In the genomic region with DNA sequence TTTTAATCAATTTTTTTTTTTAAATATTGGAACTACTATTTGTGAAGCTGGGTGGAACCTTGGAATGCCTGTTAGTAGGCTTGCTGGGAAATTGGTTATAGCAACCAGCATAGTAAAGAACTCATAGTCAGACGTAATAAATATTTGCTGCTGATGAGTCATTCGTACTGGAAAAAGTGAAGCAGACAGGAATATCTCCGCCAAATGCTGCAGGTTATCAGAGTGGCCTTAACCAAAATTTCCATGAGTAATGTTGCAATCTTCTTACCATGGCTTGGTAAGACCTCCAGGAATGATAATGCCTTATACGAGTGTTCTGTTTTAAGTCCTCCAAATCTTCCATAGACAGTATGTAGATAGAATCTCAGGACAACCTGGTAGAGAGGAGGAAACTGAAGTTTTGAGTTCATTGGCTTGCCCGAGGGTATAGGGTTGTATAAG, we compare ENCODE assay signal across 2 cellular contexts.
TF ChIP-seq lines count a peak whose summit lies in the region.

No MANE protein-coding gene starts in this region.

TF ChIP-seq in K562, 482 proteins besides CTCF, POLR2A, EP300 and RAD21 (continued from another document and continues in another):
- TF ChIP-seq, protein P1, sequence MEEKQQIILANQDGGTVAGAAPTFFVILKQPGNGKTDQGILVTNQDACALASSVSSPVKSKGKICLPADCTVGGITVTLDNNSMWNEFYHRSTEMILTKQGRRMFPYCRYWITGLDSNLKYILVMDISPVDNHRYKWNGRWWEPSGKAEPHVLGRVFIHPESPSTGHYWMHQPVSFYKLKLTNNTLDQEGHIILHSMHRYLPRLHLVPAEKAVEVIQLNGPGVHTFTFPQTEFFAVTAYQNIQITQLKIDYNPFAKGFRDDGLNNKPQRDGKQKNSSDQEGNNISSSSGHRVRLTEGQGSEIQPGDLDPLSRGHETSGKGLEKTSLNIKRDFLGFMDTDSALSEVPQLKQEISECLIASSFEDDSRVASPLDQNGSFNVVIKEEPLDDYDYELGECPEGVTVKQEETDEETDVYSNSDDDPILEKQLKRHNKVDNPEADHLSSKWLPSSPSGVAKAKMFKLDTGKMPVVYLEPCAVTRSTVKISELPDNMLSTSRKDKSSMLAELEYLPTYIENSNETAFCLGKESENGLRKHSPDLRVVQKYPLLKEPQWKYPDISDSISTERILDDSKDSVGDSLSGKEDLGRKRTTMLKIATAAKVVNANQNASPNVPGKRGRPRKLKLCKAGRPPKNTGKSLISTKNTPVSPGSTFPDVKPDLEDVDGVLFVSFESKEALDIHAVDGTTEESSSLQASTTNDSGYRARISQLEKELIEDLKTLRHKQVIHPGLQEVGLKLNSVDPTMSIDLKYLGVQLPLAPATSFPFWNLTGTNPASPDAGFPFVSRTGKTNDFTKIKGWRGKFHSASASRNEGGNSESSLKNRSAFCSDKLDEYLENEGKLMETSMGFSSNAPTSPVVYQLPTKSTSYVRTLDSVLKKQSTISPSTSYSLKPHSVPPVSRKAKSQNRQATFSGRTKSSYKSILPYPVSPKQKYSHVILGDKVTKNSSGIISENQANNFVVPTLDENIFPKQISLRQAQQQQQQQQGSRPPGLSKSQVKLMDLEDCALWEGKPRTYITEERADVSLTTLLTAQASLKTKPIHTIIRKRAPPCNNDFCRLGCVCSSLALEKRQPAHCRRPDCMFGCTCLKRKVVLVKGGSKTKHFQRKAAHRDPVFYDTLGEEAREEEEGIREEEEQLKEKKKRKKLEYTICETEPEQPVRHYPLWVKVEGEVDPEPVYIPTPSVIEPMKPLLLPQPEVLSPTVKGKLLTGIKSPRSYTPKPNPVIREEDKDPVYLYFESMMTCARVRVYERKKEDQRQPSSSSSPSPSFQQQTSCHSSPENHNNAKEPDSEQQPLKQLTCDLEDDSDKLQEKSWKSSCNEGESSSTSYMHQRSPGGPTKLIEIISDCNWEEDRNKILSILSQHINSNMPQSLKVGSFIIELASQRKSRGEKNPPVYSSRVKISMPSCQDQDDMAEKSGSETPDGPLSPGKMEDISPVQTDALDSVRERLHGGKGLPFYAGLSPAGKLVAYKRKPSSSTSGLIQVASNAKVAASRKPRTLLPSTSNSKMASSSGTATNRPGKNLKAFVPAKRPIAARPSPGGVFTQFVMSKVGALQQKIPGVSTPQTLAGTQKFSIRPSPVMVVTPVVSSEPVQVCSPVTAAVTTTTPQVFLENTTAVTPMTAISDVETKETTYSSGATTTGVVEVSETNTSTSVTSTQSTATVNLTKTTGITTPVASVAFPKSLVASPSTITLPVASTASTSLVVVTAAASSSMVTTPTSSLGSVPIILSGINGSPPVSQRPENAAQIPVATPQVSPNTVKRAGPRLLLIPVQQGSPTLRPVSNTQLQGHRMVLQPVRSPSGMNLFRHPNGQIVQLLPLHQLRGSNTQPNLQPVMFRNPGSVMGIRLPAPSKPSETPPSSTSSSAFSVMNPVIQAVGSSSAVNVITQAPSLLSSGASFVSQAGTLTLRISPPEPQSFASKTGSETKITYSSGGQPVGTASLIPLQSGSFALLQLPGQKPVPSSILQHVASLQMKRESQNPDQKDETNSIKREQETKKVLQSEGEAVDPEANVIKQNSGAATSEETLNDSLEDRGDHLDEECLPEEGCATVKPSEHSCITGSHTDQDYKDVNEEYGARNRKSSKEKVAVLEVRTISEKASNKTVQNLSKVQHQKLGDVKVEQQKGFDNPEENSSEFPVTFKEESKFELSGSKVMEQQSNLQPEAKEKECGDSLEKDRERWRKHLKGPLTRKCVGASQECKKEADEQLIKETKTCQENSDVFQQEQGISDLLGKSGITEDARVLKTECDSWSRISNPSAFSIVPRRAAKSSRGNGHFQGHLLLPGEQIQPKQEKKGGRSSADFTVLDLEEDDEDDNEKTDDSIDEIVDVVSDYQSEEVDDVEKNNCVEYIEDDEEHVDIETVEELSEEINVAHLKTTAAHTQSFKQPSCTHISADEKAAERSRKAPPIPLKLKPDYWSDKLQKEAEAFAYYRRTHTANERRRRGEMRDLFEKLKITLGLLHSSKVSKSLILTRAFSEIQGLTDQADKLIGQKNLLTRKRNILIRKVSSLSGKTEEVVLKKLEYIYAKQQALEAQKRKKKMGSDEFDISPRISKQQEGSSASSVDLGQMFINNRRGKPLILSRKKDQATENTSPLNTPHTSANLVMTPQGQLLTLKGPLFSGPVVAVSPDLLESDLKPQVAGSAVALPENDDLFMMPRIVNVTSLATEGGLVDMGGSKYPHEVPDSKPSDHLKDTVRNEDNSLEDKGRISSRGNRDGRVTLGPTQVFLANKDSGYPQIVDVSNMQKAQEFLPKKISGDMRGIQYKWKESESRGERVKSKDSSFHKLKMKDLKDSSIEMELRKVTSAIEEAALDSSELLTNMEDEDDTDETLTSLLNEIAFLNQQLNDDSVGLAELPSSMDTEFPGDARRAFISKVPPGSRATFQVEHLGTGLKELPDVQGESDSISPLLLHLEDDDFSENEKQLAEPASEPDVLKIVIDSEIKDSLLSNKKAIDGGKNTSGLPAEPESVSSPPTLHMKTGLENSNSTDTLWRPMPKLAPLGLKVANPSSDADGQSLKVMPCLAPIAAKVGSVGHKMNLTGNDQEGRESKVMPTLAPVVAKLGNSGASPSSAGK (IDR thresholded peaks at IDR 0.05) = no peak
- TF ChIP-seq FOXP1 (CRISPR knock-in tag; IDR thresholded peaks at IDR 0.05) (no peak), SRSF3 (IDR thresholded peaks at IDR 0.05; ENCODE audit: insufficient read depth, low read length) (no peak)

TF ChIP-seq in HepG2, 621 proteins besides CTCF, POLR2A, EP300 and RAD21 (continued from another document and continues in another):
- TF ChIP-seq, protein P2, sequence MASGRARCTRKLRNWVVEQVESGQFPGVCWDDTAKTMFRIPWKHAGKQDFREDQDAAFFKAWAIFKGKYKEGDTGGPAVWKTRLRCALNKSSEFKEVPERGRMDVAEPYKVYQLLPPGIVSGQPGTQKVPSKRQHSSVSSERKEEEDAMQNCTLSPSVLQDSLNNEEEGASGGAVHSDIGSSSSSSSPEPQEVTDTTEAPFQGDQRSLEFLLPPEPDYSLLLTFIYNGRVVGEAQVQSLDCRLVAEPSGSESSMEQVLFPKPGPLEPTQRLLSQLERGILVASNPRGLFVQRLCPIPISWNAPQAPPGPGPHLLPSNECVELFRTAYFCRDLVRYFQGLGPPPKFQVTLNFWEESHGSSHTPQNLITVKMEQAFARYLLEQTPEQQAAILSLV (CRISPR knock-in tag; IDR thresholded peaks at IDR 0.05; ENCODE audit: borderline replicate concordance) = no peak
- TF ChIP-seq ZNF564 (CRISPR knock-in tag; IDR thresholded peaks at IDR 0.05) = no peak
- 0 out of 2 replicates have a peak, but pooled peaks have one; percentile 41 for TF ChIP-seq ZBTB21 (CRISPR knock-in tag; IDR thresholded peaks at IDR 0.05)
- no peak for TF ChIP-seq NKX3-1 (CRISPR knock-in tag; IDR thresholded peaks at IDR 0.05)
- no peak for TF ChIP-seq ZNF33B (CRISPR knock-in tag; IDR thresholded peaks at IDR 0.05)
- TF ChIP-seq, protein P3, sequence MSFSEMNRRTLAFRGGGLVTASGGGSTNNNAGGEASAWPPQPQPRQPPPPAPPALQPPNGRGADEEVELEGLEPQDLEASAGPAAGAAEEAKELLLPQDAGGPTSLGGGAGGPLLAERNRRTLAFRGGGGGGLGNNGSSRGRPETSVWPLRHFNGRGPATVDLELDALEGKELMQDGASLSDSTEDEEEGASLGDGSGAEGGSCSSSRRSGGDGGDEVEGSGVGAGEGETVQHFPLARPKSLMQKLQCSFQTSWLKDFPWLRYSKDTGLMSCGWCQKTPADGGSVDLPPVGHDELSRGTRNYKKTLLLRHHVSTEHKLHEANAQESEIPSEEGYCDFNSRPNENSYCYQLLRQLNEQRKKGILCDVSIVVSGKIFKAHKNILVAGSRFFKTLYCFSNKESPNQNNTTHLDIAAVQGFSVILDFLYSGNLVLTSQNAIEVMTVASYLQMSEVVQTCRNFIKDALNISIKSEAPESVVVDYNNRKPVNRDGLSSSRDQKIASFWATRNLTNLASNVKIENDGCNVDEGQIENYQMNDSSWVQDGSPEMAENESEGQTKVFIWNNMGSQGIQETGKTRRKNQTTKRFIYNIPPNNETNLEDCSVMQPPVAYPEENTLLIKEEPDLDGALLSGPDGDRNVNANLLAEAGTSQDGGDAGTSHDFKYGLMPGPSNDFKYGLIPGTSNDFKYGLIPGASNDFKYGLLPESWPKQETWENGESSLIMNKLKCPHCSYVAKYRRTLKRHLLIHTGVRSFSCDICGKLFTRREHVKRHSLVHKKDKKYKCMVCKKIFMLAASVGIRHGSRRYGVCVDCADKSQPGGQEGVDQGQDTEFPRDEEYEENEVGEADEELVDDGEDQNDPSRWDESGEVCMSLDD (CRISPR knock-in tag; IDR thresholded peaks at IDR 0.05; ENCODE audit: borderline replicate concordance) = no peak
- TF ChIP-seq, protein P4, sequence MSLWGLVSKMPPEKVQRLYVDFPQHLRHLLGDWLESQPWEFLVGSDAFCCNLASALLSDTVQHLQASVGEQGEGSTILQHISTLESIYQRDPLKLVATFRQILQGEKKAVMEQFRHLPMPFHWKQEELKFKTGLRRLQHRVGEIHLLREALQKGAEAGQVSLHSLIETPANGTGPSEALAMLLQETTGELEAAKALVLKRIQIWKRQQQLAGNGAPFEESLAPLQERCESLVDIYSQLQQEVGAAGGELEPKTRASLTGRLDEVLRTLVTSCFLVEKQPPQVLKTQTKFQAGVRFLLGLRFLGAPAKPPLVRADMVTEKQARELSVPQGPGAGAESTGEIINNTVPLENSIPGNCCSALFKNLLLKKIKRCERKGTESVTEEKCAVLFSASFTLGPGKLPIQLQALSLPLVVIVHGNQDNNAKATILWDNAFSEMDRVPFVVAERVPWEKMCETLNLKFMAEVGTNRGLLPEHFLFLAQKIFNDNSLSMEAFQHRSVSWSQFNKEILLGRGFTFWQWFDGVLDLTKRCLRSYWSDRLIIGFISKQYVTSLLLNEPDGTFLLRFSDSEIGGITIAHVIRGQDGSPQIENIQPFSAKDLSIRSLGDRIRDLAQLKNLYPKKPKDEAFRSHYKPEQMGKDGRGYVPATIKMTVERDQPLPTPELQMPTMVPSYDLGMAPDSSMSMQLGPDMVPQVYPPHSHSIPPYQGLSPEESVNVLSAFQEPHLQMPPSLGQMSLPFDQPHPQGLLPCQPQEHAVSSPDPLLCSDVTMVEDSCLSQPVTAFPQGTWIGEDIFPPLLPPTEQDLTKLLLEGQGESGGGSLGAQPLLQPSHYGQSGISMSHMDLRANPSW (CRISPR knock-in tag; IDR thresholded peaks at IDR 0.05; ENCODE audit: borderline replicate concordance) = no peak
- TF ChIP-seq HCFC1 (IDR thresholded peaks at IDR 0.05; ENCODE audit: low read depth, low read length) = no peak
- no peak for TF ChIP-seq FOXP1 (IDR thresholded peaks at IDR 0.05)
- no peak for TF ChIP-seq FOXP1 (CRISPR knock-in tag; IDR thresholded peaks at IDR 0.05)
- no peak for TF ChIP-seq ZNF510 (CRISPR knock-in tag; IDR thresholded peaks at IDR 0.05; ENCODE audit: low read depth)
- no peak for TF ChIP-seq GATAD1 (CRISPR knock-in tag; IDR thresholded peaks at IDR 0.05)
- peak; percentile 17 for TF ChIP-seq SKI (IDR thresholded peaks at IDR 0.05; ENCODE audit: partially characterized antibody)
- TF ChIP-seq CEBPG (CRISPR knock-in tag; IDR thresholded peaks at IDR 0.05) = peak; percentile 78
- TF ChIP-seq SMARCC2 (IDR thresholded peaks at IDR 0.05) = no peak
- no peak for TF ChIP-seq ZFP36L2 (CRISPR knock-in tag; IDR thresholded peaks at IDR 0.05)
- TF ChIP-seq, protein P5, sequence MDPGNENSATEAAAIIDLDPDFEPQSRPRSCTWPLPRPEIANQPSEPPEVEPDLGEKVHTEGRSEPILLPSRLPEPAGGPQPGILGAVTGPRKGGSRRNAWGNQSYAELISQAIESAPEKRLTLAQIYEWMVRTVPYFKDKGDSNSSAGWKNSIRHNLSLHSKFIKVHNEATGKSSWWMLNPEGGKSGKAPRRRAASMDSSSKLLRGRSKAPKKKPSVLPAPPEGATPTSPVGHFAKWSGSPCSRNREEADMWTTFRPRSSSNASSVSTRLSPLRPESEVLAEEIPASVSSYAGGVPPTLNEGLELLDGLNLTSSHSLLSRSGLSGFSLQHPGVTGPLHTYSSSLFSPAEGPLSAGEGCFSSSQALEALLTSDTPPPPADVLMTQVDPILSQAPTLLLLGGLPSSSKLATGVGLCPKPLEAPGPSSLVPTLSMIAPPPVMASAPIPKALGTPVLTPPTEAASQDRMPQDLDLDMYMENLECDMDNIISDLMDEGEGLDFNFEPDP (CRISPR knock-in tag; conservative IDR thresholded peaks at IDR 0.05) = no peak
- TF ChIP-seq ZNF569 (CRISPR knock-in tag; IDR thresholded peaks at IDR 0.05; ENCODE audit: borderline replicate concordance) = no peak
- 0 out of 2 replicates have a peak, but pooled peaks have one; percentile 16 for TF ChIP-seq CREB1 (IDR thresholded peaks at IDR 0.05)
- TF ChIP-seq CREB1 (CRISPR knock-in tag; IDR thresholded peaks at IDR 0.05) = no peak
- peak; percentile 98 for TF ChIP-seq FOSL2 (CRISPR knock-in tag; IDR thresholded peaks at IDR 0.05)
- no peak for TF ChIP-seq BRCA1 (CRISPR knock-in tag; IDR thresholded peaks at IDR 0.05)
- TF ChIP-seq, protein P6, sequence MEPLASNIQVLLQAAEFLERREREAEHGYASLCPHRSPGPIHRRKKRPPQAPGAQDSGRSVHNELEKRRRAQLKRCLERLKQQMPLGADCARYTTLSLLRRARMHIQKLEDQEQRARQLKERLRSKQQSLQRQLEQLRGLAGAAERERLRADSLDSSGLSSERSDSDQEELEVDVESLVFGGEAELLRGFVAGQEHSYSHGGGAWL (CRISPR knock-in tag; IDR thresholded peaks at IDR 0.05) = no peak
- no peak for TF ChIP-seq ZNF124 (CRISPR knock-in tag; IDR thresholded peaks at IDR 0.05)
- TF ChIP-seq GATAD2A (CRISPR knock-in tag; IDR thresholded peaks at IDR 0.05) = peak; percentile 74
- TF ChIP-seq HOXD1 (CRISPR knock-in tag; IDR thresholded peaks at IDR 0.05) = no peak
- TF ChIP-seq HOXA7 (CRISPR knock-in tag; IDR thresholded peaks at IDR 0.05) = no peak
- TF ChIP-seq NFIB (CRISPR knock-in tag; IDR thresholded peaks at IDR 0.05; ENCODE audit: borderline replicate concordance) = no peak
- TF ChIP-seq ARNT (IDR thresholded peaks at IDR 0.05) = no peak
- no peak for TF ChIP-seq ZNF17 (CRISPR knock-in tag; IDR thresholded peaks at IDR 0.05)
- TF ChIP-seq, protein P7, sequence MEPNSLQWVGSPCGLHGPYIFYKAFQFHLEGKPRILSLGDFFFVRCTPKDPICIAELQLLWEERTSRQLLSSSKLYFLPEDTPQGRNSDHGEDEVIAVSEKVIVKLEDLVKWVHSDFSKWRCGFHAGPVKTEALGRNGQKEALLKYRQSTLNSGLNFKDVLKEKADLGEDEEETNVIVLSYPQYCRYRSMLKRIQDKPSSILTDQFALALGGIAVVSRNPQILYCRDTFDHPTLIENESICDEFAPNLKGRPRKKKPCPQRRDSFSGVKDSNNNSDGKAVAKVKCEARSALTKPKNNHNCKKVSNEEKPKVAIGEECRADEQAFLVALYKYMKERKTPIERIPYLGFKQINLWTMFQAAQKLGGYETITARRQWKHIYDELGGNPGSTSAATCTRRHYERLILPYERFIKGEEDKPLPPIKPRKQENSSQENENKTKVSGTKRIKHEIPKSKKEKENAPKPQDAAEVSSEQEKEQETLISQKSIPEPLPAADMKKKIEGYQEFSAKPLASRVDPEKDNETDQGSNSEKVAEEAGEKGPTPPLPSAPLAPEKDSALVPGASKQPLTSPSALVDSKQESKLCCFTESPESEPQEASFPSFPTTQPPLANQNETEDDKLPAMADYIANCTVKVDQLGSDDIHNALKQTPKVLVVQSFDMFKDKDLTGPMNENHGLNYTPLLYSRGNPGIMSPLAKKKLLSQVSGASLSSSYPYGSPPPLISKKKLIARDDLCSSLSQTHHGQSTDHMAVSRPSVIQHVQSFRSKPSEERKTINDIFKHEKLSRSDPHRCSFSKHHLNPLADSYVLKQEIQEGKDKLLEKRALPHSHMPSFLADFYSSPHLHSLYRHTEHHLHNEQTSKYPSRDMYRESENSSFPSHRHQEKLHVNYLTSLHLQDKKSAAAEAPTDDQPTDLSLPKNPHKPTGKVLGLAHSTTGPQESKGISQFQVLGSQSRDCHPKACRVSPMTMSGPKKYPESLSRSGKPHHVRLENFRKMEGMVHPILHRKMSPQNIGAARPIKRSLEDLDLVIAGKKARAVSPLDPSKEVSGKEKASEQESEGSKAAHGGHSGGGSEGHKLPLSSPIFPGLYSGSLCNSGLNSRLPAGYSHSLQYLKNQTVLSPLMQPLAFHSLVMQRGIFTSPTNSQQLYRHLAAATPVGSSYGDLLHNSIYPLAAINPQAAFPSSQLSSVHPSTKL (CRISPR knock-in tag; IDR thresholded peaks at IDR 0.05) = peak; percentile 79
